Comparison of ENCODE assay signal across 8 cellular contexts in the genomic region with DNA sequence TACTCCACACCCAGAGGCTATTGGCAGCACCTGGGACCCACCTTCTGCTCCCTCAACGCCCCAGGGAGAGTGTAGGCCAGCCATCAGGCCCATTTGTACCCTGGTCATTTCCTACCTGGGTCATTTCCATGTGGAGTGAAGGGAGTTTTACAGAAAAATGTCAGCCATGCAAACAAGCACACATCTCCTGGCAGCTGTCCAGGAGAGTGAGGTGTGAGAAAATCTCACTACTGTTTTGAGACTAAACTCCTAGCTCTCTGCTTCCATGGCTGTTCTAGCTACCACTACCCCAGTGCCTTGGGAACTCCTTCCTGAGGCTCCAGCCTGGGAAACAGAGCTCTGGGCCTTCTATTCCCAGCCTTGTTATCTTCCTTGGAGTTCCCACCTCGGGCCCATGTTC. TPM values are rescaled to one million over a fixed set of nuclear protein-coding genes. Genes with fewer than 3 reads are reported as not detected.
DNase-seq lines count a peak whose midpoint lies in the region; ATAC-seq and TF ChIP-seq lines count a peak whose summit lies in the region.
"Had no signal": no experiment of that assay in that cellular context is flagged by ENCODE, and none has a peak within 500 bp of the region (broad histone marks: within the 10 kb centered on the region; RNA-seq: fewer than 3 reads in every experiment).

No MANE protein-coding gene starts in this region.

- ATAC-seq in GM18867 (IDR thresholded peaks at IDR 0.05; ENCODE audit: unreplicated experiment) (peak; percentile 58), HG02798 (IDR thresholded peaks at IDR 0.05; ENCODE audit: poor library complexity, unreplicated experiment) (peak; percentile 69), heart left ventricle (no peak), HG03520 (IDR thresholded peaks at IDR 0.05; ENCODE audit: unreplicated experiment) (no peak)

- intact Hi-C loops in activated naive CD4-positive, alpha-beta T cell treated with anti-CD3 and anti-CD28 coated beads for 36 hours (cut with micrococcal nuclease) = loop anchor here (1.0 kb wide), 1 partner anchor 15 kb away; no protein-coding TSS in a partner anchor
- intact Hi-C loops in heart left ventricle (cut with DNase I) = no loop called here

- peak; percentile 86 for DNase-seq in activated naive CD4-positive, alpha-beta T cell treated with anti-CD3 and anti-CD28 coated beads for 36 hours
- peak; percentile 54 to 62 for DNase-seq in stimulated activated CD4-positive, alpha-beta T cell treated with anti-CD3 and anti-CD28 coated beads, Interleukin-2, amount 100 ng/mL, for 48 hours
- no peak for DNase-seq in heart left ventricle
- DNase-seq in dedifferentiated amniotic fluid mesenchymal stem cell (ENCODE audit: extremely low spot score) = no peak

- peaks cover 0 to 41% (median 0%) of the 10 kb centered on the region in 12 donors for H3K4me1 ChIP-seq in heart left ventricle
- H3K4me1 ChIP-seq: right lobe of liver had no signal

- H3K4me3 ChIP-seq in heart left ventricle = no peak overlapping the region
- H3K4me3 ChIP-seq: right lobe of liver had no signal

- H3K27ac ChIP-seq in heart left ventricle = no peak overlapping the region
- H3K27ac ChIP-seq: right lobe of liver had no signal

- no peak for TF ChIP-seq POLR2A in heart left ventricle (IDR thresholded peaks at IDR 0.05)

- H3K9me3 Mint-ChIP-seq in activated naive CD4-positive, alpha-beta T cell treated with anti-CD3 and anti-CD28 coated beads for 36 hours = no peaks in the 10 kb centered on the region

- no peaks in the 10 kb centered on the region for H3K27me3 ChIP-seq in heart left ventricle
- H3K27me3 ChIP-seq: right lobe of liver had no signal

- TF ChIP-seq CTCF in heart left ventricle (IDR thresholded peaks at IDR 0.05) = no peak

- 54 to 74% (median 61%) methylated on average over 1 to 2 of the region's 2 CpGs for WGBS in heart left ventricle, 4 donors

- H3K4me3 Mint-ChIP-seq in activated naive CD4-positive, alpha-beta T cell treated with anti-CD3 and anti-CD28 coated beads for 36 hours = no peak overlapping the region

- no peaks in the 10 kb centered on the region for H3K9me3 ChIP-seq in heart left ventricle
- H3K9me3 ChIP-seq: right lobe of liver had no signal

- H3K4me1 Mint-ChIP-seq in activated naive CD4-positive, alpha-beta T cell treated with anti-CD3 and anti-CD28 coated beads for 36 hours (ENCODE audit: low read depth) = peaks cover 48% of the 10 kb centered on the region

- H3K36me3 Mint-ChIP-seq in activated naive CD4-positive, alpha-beta T cell treated with anti-CD3 and anti-CD28 coated beads for 36 hours (ENCODE audit: low read depth) = no peaks in the 10 kb centered on the region

- no peaks in the 10 kb centered on the region for H3K36me3 ChIP-seq in heart left ventricle
- H3K36me3 ChIP-seq: right lobe of liver had no signal

- H3K27me3 Mint-ChIP-seq in activated naive CD4-positive, alpha-beta T cell treated with anti-CD3 and anti-CD28 coated beads for 36 hours (ENCODE audit: low read depth) = no peaks in the 10 kb centered on the region

- CTCF ChIA-PET in activated naive CD4-positive, alpha-beta T cell treated with anti-CD3 and anti-CD28 coated beads for 36 hours (lab: Charles Lee) = interaction anchor here (1.2 to 5.6 kb wide), 4 partner anchors 14 to 124 kb away, joined by 3 to 53 read pairs (median 9); no protein-coding TSS in a partner anchor

- peak overlapping the region; percentile 20 for H3K27ac Mint-ChIP-seq in activated naive CD4-positive, alpha-beta T cell treated with anti-CD3 and anti-CD28 coated beads for 36 hours

RNA-seq across cellular contexts. Expression of a gene that starts 2.8 kb away (rescaled TPM):
- under 1 TPM; 0.15 to 0.21 TPM for total RNA-seq in activated naive CD4-positive, alpha-beta T cell treated with anti-CD3 and anti-CD28 coated beads for 36 hours
- under 1 TPM in 4 of 9 donors, not detected in 5; 0.06 to 0.51 (median 0.25) TPM for total RNA-seq in heart left ventricle
- polyA plus RNA-seq in heart left ventricle = under 1 TPM; 0.03 to 0.08 TPM

RNA-seq across cellular contexts. Expression of a gene that starts 54.2 kb away (rescaled TPM):
- 10 to 100 TPM; 11.3 to 16.1 TPM for total RNA-seq in activated naive CD4-positive, alpha-beta T cell treated with anti-CD3 and anti-CD28 coated beads for 36 hours
- 10 to 100 TPM in 2 of 9 donors, 1 to 10 TPM in 7; 2.1 to 49.0 (median 6.3) TPM for total RNA-seq in heart left ventricle
- 1 to 10 TPM; 3.7 to 3.9 TPM for polyA plus RNA-seq in heart left ventricle

RNA-seq across cellular contexts. Expression of a gene that starts 55.5 kb away (rescaled TPM):
- total RNA-seq in activated naive CD4-positive, alpha-beta T cell treated with anti-CD3 and anti-CD28 coated beads for 36 hours = not detected
- total RNA-seq in heart left ventricle = 10 to 100 TPM; 24.6 to 51.2 (median 35.0) TPM
- 10 to 100 TPM; 51.2 to 54.0 TPM for polyA plus RNA-seq in heart left ventricle

Comparison
In these comparisons a context has a peak if more than half of its experiments do, and no peak if none do; other contexts are left out.
1. ATAC-seq: peak in GM18867 (single experiment) and HG02798 (single experiment); none in heart left ventricle (0 of 4) and HG03520 (single experiment).
2. DNase-seq: peak in activated naive CD4-positive, alpha-beta T cell treated with anti-CD3 and anti-CD28 coated beads for 36 hours (single experiment) and stimulated activated CD4-positive, alpha-beta T cell treated with anti-CD3 and anti-CD28 coated beads, Interleukin-2, amount 100 ng/mL, for 48 hours (2 of 2); none in heart left ventricle (0 of 5) and dedifferentiated amniotic fluid mesenchymal stem cell (single experiment).
3. RNA of a gene that starts 55.5 kb away (total RNA-seq): 24.6 to 51.2 TPM in heart left ventricle; not detected in activated naive CD4-positive, alpha-beta T cell treated with anti-CD3 and anti-CD28 coated beads for 36 hours; every median in the first group is over 10 times any median in the second.